1 cellular context compared by ENCODE assay signal in the genomic region with DNA sequence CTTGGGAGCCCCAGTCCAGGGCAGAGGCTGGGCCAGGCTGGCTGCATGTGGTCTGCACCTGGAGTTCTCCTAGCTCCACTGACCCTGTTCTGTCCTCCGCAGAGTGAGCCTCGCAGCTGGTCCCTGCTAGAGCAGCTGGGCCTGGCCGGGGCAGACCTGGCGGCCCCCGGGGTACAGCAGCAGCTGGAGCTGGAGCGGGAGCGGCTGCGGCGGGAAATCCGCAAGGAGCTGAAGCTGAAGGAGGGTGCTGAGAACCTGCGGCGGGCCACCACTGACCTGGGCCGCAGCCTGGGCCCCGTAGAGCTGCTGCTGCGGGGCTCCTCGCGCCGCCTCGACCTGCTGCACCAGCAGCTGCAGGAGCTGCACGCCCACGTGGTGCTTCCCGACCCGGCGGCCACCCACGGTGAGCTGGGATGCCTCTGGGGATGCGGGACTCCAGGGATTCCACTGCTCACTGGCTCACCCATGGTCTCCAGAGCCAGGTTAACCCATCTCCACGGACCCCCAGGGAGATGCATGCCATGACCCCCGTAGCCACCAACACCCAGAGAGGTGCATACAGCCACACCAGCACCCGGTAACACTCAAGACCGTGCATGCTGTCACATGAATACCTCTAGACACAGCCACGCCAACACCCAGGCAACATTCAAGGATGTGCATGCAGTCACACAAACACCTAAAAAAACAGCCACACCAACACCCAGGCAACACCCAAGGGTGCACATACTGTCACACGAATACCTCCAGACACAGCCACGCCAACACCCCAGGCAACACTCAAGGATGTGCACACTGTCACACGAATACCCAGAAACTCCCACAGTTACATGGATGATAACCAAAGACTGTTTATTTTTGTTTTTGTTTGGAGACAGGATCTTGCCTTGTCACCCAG.
TF ChIP-seq lines count a peak whose summit lies in the region.

No MANE protein-coding gene starts in this region.

TF ChIP-seq in HEK293T, 16 proteins besides CTCF, POLR2A, EP300 and RAD21:
- TF ChIP-seq FOXM1 (IDR thresholded peaks at IDR 0.05; ENCODE audit: borderline replicate concordance) (no peak), SP1 (IDR thresholded peaks at IDR 0.05) (no peak), BHLHE40 (IDR thresholded peaks at IDR 0.05; ENCODE audit: borderline replicate concordance) (no peak)
TF ChIP-seq in HEK293T: peak in this region for 0.
